Comparison of ENCODE assay signal across 13 cellular contexts in the genomic region with DNA sequence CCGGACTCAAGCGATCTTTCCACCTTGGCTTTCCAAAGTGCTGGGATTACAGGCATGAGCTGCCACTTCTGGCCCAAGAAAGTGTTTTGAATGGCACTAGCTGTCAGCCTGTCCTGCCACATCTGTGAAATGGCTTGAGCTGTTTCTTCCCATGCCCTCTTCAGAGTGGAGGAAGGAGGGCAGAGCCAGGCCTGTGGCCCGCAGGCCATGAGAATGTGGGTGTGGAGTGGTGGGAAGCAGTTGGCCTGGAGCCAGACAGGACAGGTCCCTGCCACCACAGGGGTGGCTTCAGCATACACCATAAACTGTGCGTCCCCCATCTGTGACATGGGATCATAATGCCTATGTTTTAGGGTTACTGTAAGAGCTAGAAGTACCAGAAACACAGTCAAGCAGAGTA.
"Had no signal": no experiment of that assay in that cellular context is flagged by ENCODE, and none has a peak within 500 bp of the region (broad histone marks: within the 10 kb centered on the region; RNA-seq: fewer than 3 reads in every experiment).

No MANE protein-coding gene starts in this region.

- H3K4me1 ChIP-seq: upper lobe of right lung had no signal

- H3K36me3 Mint-ChIP-seq: activated naive CD4-positive, alpha-beta T cell treated with anti-CD3 and anti-CD28 coated beads, Interleukin-2, amount 50 U/mL, for 24 hours had no signal

- H3K27me3 ChIP-seq: body of pancreas, sigmoid colon, upper lobe of right lung had no signal

- ATAC-seq: body of pancreas had no signal

- H3K9me3 Mint-ChIP-seq: activated naive CD4-positive, alpha-beta T cell treated with anti-CD3 and anti-CD28 coated beads, Interleukin-2, amount 50 U/mL, for 24 hours; nephron; stimulated activated naive CD8-positive, alpha-beta T cell treated with anti-CD3 and anti-CD28 coated beads, Interleukin-15, Interleukin-2, amounts not matched to agents 100 ng/mL and 50 ng/mL, for 24 hours; T-helper 2 cell treated with Interferon-gamma antibody and Interleukin-4, amounts not matched to agents 5 μg/mL and 100 μg/mL, for 36 hours had no signal

- H3K4me3 Mint-ChIP-seq: nephron had no signal

- DNase-seq: activated CD4-positive, alpha-beta T cell treated with anti-CD3 and anti-CD28 coated beads, Interleukin-2, amount 50 U/mL, for 4 hours; amniotic stem cell; body of pancreas; erythroblast; hypothalamus; left cardiac atrium; sigmoid colon; stimulated activated CD4-positive, alpha-beta T cell treated with anti-CD3 and anti-CD28 coated beads, Interleukin-2, amount 100 ng/mL, for 48 hours; upper lobe of right lung had no signal

- H3K4me3 ChIP-seq: body of pancreas, sigmoid colon, upper lobe of right lung had no signal

- H3K27ac Mint-ChIP-seq: nephron had no signal

- H3K27ac ChIP-seq: body of pancreas, sigmoid colon, upper lobe of right lung had no signal

- H3K27me3 Mint-ChIP-seq: activated naive CD4-positive, alpha-beta T cell treated with anti-CD3 and anti-CD28 coated beads, Interleukin-2, amount 50 U/mL, for 24 hours; stimulated activated naive CD8-positive, alpha-beta T cell treated with anti-CD3 and anti-CD28 coated beads, Interleukin-15, Interleukin-2, amounts not matched to agents 100 ng/mL and 50 ng/mL, for 24 hours had no signal

- H3K9me3 ChIP-seq: body of pancreas, sigmoid colon, upper lobe of right lung had no signal
